1 cellular context compared by ENCODE assay signal in the genomic region with DNA sequence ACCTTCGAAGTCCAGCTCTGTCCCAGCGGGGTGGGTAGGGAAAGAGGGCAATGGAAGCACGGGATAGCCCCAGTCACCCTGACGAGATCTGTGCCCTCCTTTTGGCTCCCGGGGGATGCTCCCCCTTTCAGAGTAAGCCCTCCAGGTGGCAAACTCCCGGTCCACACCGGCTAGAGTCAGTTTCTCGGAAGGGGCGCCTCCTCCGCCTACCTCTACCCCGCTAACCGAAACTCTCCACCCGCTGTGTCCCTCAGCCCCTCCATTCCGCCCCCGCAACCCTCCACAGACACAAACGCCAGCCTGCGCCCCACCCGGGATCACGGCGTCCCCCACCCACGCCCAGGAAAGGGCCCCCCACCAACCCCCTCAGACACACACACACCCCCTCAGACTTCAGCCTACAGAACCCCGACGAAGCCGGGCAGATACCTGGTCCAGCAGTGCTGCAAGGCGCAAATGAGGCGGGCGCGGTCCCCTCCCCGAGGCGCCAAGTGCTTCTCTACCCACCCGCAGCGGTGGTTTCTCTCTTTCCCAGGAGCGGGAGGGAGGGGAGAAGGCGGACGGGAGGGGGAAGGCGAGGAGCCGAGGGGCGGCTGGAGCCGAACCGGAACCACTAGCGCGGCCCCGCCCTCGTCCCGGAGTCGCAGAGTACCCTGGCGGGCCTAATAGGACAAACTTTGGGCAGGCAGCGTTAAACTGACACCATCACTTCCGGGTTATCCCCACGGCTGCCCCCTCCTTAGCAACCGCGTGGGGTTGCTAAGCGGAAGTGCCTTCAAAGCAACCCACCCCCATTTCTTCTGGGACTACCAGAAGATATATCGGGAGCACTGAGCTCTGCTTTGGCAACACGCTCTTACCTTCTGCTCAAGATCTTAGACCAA.
TF ChIP-seq lines count a peak whose summit lies in the region.

A gene (minus strand): TSS at position 615 of the 884 bp plus-strand sequence. CDS start 55,674 bp downstream, outside the sequence.

TF ChIP-seq in HEK293, 187 proteins besides CTCF, POLR2A, EP300 and RAD21 (continued from another document and continues in another):
- TF ChIP-seq, protein P1, sequence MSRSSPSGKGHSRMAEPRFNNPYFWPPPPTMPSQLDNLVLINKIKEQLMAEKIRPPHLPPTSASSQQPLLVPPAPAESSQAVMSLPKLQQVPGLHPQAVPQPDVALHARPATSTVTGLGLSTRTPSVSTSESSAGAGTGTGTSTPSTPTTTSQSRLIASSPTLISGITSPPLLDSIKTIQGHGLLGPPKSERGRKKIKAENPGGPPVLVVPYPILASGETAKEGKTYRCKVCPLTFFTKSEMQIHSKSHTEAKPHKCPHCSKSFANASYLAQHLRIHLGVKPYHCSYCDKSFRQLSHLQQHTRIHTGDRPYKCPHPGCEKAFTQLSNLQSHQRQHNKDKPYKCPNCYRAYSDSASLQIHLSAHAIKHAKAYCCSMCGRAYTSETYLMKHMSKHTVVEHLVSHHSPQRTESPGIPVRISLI (tag by site-specific recombination; IDR thresholded peaks at IDR 0.05), result no peak
- no peak for TF ChIP-seq WT1 (tag by site-specific recombination; IDR thresholded peaks at IDR 0.05)
- TF ChIP-seq ZXDB (tag by site-specific recombination; IDR thresholded peaks at IDR 0.05), result peak; percentile 41; the same call in 1 of the 2 replicates
- TF ChIP-seq ZNF132 (tag by site-specific recombination; IDR thresholded peaks at IDR 0.05; ENCODE audit: borderline replicate concordance), result no peak
- TF ChIP-seq PRDM1 (tag by site-specific recombination; IDR thresholded peaks at IDR 0.05), result no peak
- peak; percentile 49; the same call in 1 of the 2 replicates for TF ChIP-seq GLIS2 (tag by site-specific recombination; IDR thresholded peaks at IDR 0.05)
- TF ChIP-seq, protein P2, sequence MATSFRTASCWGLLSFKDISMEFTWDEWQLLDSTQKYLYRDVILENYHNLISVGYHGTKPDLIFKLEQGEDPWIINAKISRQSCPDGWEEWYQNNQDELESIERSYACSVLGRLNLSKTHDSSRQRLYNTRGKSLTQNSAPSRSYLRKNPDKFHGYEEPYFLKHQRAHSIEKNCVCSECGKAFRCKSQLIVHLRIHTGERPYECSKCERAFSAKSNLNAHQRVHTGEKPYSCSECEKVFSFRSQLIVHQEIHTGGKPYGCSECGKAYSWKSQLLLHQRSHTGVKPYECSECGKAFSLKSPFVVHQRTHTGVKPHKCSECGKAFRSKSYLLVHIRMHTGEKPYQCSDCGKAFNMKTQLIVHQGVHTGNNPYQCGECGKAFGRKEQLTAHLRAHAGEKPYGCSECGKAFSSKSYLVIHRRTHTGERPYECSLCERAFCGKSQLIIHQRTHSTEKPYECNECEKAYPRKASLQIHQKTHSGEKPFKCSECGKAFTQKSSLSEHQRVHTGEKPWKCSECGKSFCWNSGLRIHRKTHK (tag by site-specific recombination; IDR thresholded peaks at IDR 0.05), result no peak
- TF ChIP-seq ZIC2 (tag by site-specific recombination; IDR thresholded peaks at IDR 0.05), result peak; percentile 55
- TF ChIP-seq ZNF626 (tag by site-specific recombination; IDR thresholded peaks at IDR 0.05), result no peak
- no peak for TF ChIP-seq ZNF311 (tag by site-specific recombination; IDR thresholded peaks at IDR 0.05; ENCODE audit: borderline replicate concordance)
- no peak for TF ChIP-seq ZNF571 (tag by site-specific recombination; IDR thresholded peaks at IDR 0.05)
- TF ChIP-seq ZNF416 (tag by site-specific recombination; IDR thresholded peaks at IDR 0.05), result no peak
- no peak for TF ChIP-seq SETDB1 (IDR thresholded peaks at IDR 0.05; ENCODE audit: insufficient read length, low read length)
- TF ChIP-seq, protein P3, sequence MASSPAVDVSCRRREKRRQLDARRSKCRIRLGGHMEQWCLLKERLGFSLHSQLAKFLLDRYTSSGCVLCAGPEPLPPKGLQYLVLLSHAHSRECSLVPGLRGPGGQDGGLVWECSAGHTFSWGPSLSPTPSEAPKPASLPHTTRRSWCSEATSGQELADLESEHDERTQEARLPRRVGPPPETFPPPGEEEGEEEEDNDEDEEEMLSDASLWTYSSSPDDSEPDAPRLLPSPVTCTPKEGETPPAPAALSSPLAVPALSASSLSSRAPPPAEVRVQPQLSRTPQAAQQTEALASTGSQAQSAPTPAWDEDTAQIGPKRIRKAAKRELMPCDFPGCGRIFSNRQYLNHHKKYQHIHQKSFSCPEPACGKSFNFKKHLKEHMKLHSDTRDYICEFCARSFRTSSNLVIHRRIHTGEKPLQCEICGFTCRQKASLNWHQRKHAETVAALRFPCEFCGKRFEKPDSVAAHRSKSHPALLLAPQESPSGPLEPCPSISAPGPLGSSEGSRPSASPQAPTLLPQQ (tag by site-specific recombination; IDR thresholded peaks at IDR 0.05), result 0 out of 2 replicates have a peak, but pooled peaks have one; percentile 11
- no peak for TF ChIP-seq ZNF169 (tag by site-specific recombination; IDR thresholded peaks at IDR 0.05)
- TF ChIP-seq ZEB2 (tag by site-specific recombination; IDR thresholded peaks at IDR 0.05), result no peak
- TF ChIP-seq ZNF600 (tag by site-specific recombination; IDR thresholded peaks at IDR 0.05), result peak; percentile 90; the same call in 1 of the 2 replicates
- TF ChIP-seq ZNF140 (tag by site-specific recombination; IDR thresholded peaks at IDR 0.05), result no peak
- TF ChIP-seq ZFP69B (tag by site-specific recombination; IDR thresholded peaks at IDR 0.05), result no peak
- TF ChIP-seq KLF7 (tag by site-specific recombination; IDR thresholded peaks at IDR 0.05; ENCODE audit: borderline replicate concordance), result peak; percentile 50; the same call in 1 of the 2 replicates
- no peak for TF ChIP-seq BCL11A (tag by site-specific recombination; IDR thresholded peaks at IDR 0.05; ENCODE audit: low read depth)
- TF ChIP-seq ZNF549 (tag by site-specific recombination; IDR thresholded peaks at IDR 0.05), result no peak
- TF ChIP-seq, protein P4, sequence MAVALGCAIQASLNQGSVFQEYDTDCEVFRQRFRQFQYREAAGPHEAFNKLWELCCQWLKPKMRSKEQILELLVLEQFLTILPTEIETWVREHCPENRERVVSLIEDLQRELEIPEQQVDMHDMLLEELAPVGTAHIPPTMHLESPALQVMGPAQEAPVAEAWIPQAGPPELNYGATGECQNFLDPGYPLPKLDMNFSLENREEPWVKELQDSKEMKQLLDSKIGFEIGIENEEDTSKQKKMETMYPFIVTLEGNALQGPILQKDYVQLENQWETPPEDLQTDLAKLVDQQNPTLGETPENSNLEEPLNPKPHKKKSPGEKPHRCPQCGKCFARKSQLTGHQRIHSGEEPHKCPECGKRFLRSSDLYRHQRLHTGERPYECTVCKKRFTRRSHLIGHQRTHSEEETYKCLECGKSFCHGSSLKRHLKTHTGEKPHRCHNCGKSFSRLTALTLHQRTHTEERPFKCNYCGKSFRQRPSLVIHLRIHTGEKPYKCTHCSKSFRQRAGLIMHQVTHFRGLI (tag by site-specific recombination; IDR thresholded peaks at IDR 0.05), result no peak
- peak; percentile 62 for TF ChIP-seq KLF1 (tag by site-specific recombination; IDR thresholded peaks at IDR 0.05)
- TF ChIP-seq ZNF510 (tag by site-specific recombination; IDR thresholded peaks at IDR 0.05; ENCODE audit: insufficient replicate concordance), result no peak
- TF ChIP-seq, protein P5, sequence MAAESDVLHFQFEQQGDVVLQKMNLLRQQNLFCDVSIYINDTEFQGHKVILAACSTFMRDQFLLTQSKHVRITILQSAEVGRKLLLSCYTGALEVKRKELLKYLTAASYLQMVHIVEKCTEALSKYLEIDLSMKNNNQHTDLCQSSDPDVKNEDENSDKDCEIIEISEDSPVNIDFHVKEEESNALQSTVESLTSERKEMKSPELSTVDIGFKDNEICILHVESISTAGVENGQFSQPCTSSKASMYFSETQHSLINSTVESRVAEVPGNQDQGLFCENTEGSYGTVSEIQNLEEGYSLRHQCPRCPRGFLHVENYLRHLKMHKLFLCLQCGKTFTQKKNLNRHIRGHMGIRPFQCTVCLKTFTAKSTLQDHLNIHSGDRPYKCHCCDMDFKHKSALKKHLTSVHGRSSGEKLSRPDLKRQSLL (tag by site-specific recombination; IDR thresholded peaks at IDR 0.05), result no peak
- TF ChIP-seq, protein P6, sequence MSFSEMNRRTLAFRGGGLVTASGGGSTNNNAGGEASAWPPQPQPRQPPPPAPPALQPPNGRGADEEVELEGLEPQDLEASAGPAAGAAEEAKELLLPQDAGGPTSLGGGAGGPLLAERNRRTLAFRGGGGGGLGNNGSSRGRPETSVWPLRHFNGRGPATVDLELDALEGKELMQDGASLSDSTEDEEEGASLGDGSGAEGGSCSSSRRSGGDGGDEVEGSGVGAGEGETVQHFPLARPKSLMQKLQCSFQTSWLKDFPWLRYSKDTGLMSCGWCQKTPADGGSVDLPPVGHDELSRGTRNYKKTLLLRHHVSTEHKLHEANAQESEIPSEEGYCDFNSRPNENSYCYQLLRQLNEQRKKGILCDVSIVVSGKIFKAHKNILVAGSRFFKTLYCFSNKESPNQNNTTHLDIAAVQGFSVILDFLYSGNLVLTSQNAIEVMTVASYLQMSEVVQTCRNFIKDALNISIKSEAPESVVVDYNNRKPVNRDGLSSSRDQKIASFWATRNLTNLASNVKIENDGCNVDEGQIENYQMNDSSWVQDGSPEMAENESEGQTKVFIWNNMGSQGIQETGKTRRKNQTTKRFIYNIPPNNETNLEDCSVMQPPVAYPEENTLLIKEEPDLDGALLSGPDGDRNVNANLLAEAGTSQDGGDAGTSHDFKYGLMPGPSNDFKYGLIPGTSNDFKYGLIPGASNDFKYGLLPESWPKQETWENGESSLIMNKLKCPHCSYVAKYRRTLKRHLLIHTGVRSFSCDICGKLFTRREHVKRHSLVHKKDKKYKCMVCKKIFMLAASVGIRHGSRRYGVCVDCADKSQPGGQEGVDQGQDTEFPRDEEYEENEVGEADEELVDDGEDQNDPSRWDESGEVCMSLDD (tag by site-specific recombination; IDR thresholded peaks at IDR 0.05), result 0 out of 2 replicates have a peak, but pooled peaks have one; percentile 24
- TF ChIP-seq ZNF629 (tag by site-specific recombination; IDR thresholded peaks at IDR 0.05), result peak; percentile 66
- 0 out of 2 replicates have a peak, but pooled peaks have one; percentile 13 for TF ChIP-seq SP7 (tag by site-specific recombination; IDR thresholded peaks at IDR 0.05)
- TF ChIP-seq KLF8 (tag by site-specific recombination; IDR thresholded peaks at IDR 0.05), result peak; percentile 83
- no peak for TF ChIP-seq ZNF777 (tag by site-specific recombination; IDR thresholded peaks at IDR 0.05; ENCODE audit: borderline replicate concordance)
- TF ChIP-seq, protein P7, sequence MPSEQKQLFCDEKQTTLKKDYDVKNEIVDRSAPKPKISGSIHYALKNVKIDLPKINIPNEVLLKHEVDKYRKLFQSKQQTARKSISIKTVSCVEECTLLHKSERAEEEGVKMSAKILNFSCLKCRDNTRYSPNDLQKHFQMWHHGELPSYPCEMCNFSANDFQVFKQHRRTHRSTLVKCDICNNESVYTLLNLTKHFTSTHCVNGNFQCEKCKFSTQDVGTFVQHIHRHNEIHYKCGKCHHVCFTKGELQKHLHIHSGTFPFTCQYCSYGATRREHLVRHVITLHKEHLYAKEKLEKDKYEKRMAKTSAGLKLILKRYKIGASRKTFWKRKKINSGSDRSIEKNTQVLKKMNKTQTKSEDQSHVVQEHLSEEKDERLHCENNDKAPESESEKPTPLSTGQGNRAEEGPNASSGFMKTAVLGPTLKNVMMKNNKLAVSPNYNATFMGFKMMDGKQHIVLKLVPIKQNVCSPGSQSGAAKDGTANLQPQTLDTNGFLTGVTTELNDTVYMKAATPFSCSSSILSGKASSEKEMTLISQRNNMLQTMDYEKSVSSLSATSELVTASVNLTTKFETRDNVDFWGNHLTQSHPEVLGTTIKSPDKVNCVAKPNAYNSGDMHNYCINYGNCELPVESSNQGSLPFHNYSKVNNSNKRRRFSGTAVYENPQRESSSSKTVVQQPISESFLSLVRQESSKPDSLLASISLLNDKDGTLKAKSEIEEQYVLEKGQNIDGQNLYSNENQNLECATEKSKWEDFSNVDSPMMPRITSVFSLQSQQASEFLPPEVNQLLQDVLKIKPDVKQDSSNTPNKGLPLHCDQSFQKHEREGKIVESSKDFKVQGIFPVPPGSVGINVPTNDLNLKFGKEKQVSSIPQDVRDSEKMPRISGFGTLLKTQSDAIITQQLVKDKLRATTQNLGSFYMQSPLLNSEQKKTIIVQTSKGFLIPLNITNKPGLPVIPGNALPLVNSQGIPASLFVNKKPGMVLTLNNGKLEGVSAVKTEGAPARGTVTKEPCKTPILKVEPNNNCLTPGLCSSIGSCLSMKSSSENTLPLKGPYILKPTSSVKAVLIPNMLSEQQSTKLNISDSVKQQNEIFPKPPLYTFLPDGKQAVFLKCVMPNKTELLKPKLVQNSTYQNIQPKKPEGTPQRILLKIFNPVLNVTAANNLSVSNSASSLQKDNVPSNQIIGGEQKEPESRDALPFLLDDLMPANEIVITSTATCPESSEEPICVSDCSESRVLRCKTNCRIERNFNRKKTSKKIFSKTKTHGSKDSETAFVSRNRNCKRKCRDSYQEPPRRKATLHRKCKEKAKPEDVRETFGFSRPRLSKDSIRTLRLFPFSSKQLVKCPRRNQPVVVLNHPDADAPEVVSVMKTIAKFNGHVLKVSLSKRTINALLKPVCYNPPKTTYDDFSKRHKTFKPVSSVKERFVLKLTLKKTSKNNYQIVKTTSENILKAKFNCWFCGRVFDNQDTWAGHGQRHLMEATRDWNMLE (tag by site-specific recombination; conservative IDR thresholded peaks at IDR 0.05; ENCODE audit: low read depth), result peak; percentile 92
- no peak for TF ChIP-seq ZNF785 (tag by site-specific recombination; IDR thresholded peaks at IDR 0.05)
- no peak for TF ChIP-seq ZNF223 (tag by site-specific recombination; IDR thresholded peaks at IDR 0.05)
- no peak for TF ChIP-seq ZNF654 (tag by site-specific recombination; IDR thresholded peaks at IDR 0.05; ENCODE audit: low read depth)
- no peak for TF ChIP-seq ZNF341 (tag by site-specific recombination; IDR thresholded peaks at IDR 0.05; ENCODE audit: low read depth)
- TF ChIP-seq ZNF214 (tag by site-specific recombination; IDR thresholded peaks at IDR 0.05; ENCODE audit: borderline replicate concordance), result no peak
- TF ChIP-seq GLI2 (tag by site-specific recombination; IDR thresholded peaks at IDR 0.05; ENCODE audit: borderline replicate concordance, low read depth), result no peak
- TF ChIP-seq ZNF560 (tag by site-specific recombination; IDR thresholded peaks at IDR 0.05; ENCODE audit: borderline replicate concordance), result no peak
- 0 out of 2 replicates have a peak, but pooled peaks have one; percentile 38 for TF ChIP-seq ZNF660 (tag by site-specific recombination; IDR thresholded peaks at IDR 0.05)
- TF ChIP-seq ZNF621 (tag by site-specific recombination; IDR thresholded peaks at IDR 0.05), result no peak
- TF ChIP-seq, protein P8, sequence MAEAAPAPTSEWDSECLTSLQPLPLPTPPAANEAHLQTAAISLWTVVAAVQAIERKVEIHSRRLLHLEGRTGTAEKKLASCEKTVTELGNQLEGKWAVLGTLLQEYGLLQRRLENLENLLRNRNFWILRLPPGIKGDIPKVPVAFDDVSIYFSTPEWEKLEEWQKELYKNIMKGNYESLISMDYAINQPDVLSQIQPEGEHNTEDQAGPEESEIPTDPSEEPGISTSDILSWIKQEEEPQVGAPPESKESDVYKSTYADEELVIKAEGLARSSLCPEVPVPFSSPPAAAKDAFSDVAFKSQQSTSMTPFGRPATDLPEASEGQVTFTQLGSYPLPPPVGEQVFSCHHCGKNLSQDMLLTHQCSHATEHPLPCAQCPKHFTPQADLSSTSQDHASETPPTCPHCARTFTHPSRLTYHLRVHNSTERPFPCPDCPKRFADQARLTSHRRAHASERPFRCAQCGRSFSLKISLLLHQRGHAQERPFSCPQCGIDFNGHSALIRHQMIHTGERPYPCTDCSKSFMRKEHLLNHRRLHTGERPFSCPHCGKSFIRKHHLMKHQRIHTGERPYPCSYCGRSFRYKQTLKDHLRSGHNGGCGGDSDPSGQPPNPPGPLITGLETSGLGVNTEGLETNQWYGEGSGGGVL (tag by site-specific recombination; IDR thresholded peaks at IDR 0.05), result peak; percentile 95
